In the genomic region with DNA sequence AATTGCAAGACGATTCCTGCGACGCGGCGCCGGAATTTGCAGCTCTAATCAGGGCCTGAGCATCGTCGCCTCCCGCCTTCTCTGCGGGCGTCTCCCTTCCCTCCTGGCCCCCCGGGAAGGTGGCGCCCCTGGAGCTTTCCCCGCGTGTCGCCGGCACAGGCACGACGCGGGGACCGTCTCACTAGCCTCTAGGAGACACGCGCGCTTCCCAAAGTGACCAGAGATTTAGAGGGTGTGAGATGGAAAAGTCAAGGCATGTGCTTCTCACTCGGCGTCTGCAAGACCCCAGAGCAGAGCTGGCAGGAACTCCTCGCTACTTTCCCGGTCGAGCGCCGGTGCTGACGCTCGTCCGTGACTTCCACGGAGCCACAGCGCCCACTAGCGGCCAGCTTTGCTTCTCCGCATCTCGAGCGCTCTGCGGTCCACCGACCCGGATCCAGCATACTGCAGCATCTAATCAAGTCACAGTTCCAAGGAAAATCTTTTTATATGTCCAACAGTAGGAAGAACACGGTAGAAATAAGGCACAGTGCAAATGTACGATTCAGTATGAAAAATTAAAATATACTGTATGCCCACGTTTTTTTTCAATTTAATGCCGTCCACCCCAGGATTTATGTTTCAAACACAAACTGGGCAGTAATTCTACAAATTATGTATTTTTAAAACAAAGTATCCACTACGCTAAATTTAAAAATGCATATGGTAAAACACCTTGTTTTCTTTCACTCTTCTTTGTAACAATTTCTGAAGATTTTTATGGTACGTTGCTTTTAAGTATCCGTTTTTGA, we compare ENCODE assay signal across 8 cellular contexts. TPM values are rescaled to one million over a fixed set of nuclear protein-coding genes. Genes with fewer than 3 reads are reported as not detected.
DNase-seq lines count a peak whose midpoint lies in the region; ATAC-seq, FAIRE-seq and TF ChIP-seq lines count a peak whose summit lies in the region.

No MANE protein-coding gene starts in this region.

- DNase-seq in D721Med (ENCODE audit: insufficient read length, low spot score) (peak; percentile 61), HuH-7.5 (ENCODE audit: low spot score) (peak; percentile 80), Peyer's patch (peak; percentile 84 to 96 (median 95)), fibroblast of gingiva (ENCODE audit: low read depth) (peak; percentile 70)
- DNase-seq in activated T-helper 1 cell treated with anti-CD3 and anti-CD28 coated beads, Interleukin-12 subunit alpha, Interleukin-12 subunit beta, Interleukin-2, Interleukin-4 antibody, amounts not matched to agents 30 ng/mL and 10 ng/mL and 1 ng/mL, durations not matched to agents 14 hours and 24 hours and 36 hours (ENCODE audit: low spot score), result peak; percentile 74
- DNase-seq in naive thymus-derived CD8-positive, alpha-beta T cell, result peak; percentile 67 to 95 (median 84)
- DNase-seq in stimulated activated naive B cell treated with anti-CD40 and anti-IgM and Interleukin-4, amounts not matched to agents 10 μg/mL and 1 μg/mL and 100 μg/mL, for 72 hours, result peak; percentile 60

- intact Hi-C loops in activated T-helper 1 cell treated with anti-CD3 and anti-CD28 coated beads, Interleukin-12 subunit alpha, Interleukin-12 subunit beta, Interleukin-2, Interleukin-4 antibody, amounts not matched to agents 30 ng/mL and 10 ng/mL and 1 ng/mL, durations not matched to agents 14 hours and 24 hours and 36 hours (cut with micrococcal nuclease), result loop anchor here (1.0 to 10.0 kb wide), 5 partner anchors 453 to 1764 kb away; no protein-coding TSS in a partner anchor

- POLR2A ChIA-PET in naive thymus-derived CD8-positive, alpha-beta T cell (lab: Charles Lee), result interaction anchor here (0.8 to 4.3 kb wide), 3 partner anchors 9 to 31 kb away, joined by 3 to 53 read pairs (median 3); partner anchors contain the start of gene ARGLU1

- H3K27ac ChIP-seq in Peyer's patch, result peak overlapping the region; percentile 13 to 89 (median 74)

- peak; percentile 34 for ATAC-seq in GM21423 (IDR thresholded peaks at IDR 0.05; ENCODE audit: unreplicated experiment)
- peak; percentile 44 to 58 for ATAC-seq in naive thymus-derived CD8-positive, alpha-beta T cell
- ATAC-seq in stimulated activated naive B cell treated with anti-CD40 and anti-IgM and Interleukin-4, amounts not matched to agents 10 μg/mL and 1 μg/mL and 100 μg/mL, for 72 hours (replicated peaks), result peak; percentile 53 to 57

- peak; percentile 11 for FAIRE-seq in D721Med (lab: Jason Lieb, UNC)

- peak overlapping the region; percentile 49 to 88 (median 72) for H3K4me3 ChIP-seq in Peyer's patch

- peak overlapping the region; percentile 93 for H3K4me3 Mint-ChIP-seq in activated T-helper 1 cell treated with anti-CD3 and anti-CD28 coated beads, Interleukin-12 subunit alpha, Interleukin-12 subunit beta, Interleukin-2, Interleukin-4 antibody, amounts not matched to agents 30 ng/mL and 10 ng/mL and 1 ng/mL, durations not matched to agents 14 hours and 24 hours and 36 hours
- peak overlapping the region; percentile 88 to 98 (median 94) for H3K4me3 Mint-ChIP-seq in naive thymus-derived CD8-positive, alpha-beta T cell
- H3K4me3 Mint-ChIP-seq in stimulated activated naive B cell treated with anti-CD40 and anti-IgM and Interleukin-4, amounts not matched to agents 10 μg/mL and 1 μg/mL and 100 μg/mL, for 72 hours, result peak overlapping the region; percentile 84 to 95

- TF ChIP-seq CTCF in D721Med (IDR thresholded peaks at IDR 0.05; ENCODE audit: insufficient read depth, missing control alignments) (peak; percentile 91), Peyer's patch (IDR thresholded peaks at IDR 0.05) (peak; percentile 81 to 99 (median 94))

- H3K27ac Mint-ChIP-seq in activated T-helper 1 cell treated with anti-CD3 and anti-CD28 coated beads, Interleukin-12 subunit alpha, Interleukin-12 subunit beta, Interleukin-2, Interleukin-4 antibody, amounts not matched to agents 30 ng/mL and 10 ng/mL and 1 ng/mL, durations not matched to agents 14 hours and 24 hours and 36 hours, result peak overlapping the region; percentile 84
- peak overlapping the region in 9 of 10 donors; percentile 12 to 92 (median 67) for H3K27ac Mint-ChIP-seq in naive thymus-derived CD8-positive, alpha-beta T cell
- peak overlapping the region; percentile 93 for H3K27ac Mint-ChIP-seq in stimulated activated naive B cell treated with anti-CD40 and anti-IgM and Interleukin-4, amounts not matched to agents 10 μg/mL and 1 μg/mL and 100 μg/mL, for 72 hours

- H3K36me3 ChIP-seq in Peyer's patch, result peaks cover 0 to 7% (median 0%) of the 10 kb centered on the region in 3 donors

- H3K4me1 Mint-ChIP-seq in activated T-helper 1 cell treated with anti-CD3 and anti-CD28 coated beads, Interleukin-12 subunit alpha, Interleukin-12 subunit beta, Interleukin-2, Interleukin-4 antibody, amounts not matched to agents 30 ng/mL and 10 ng/mL and 1 ng/mL, durations not matched to agents 14 hours and 24 hours and 36 hours (ENCODE audit: low read depth), result peaks cover 18% of the 10 kb centered on the region
- peaks cover 7 to 25% (median 16%) of the 10 kb centered on the region in 4 donors for H3K4me1 Mint-ChIP-seq in naive thymus-derived CD8-positive, alpha-beta T cell
- H3K4me1 Mint-ChIP-seq in stimulated activated naive B cell treated with anti-CD40 and anti-IgM and Interleukin-4, amounts not matched to agents 10 μg/mL and 1 μg/mL and 100 μg/mL, for 72 hours, result peaks cover 12 to 30% of the 10 kb centered on the region in 2 donors

- TF ChIP-seq POLR2A in Peyer's patch (IDR thresholded peaks at IDR 0.05), result no peak

- H3K36me3 Mint-ChIP-seq in activated T-helper 1 cell treated with anti-CD3 and anti-CD28 coated beads, Interleukin-12 subunit alpha, Interleukin-12 subunit beta, Interleukin-2, Interleukin-4 antibody, amounts not matched to agents 30 ng/mL and 10 ng/mL and 1 ng/mL, durations not matched to agents 14 hours and 24 hours and 36 hours (ENCODE audit: low read depth), result peaks cover 9% of the 10 kb centered on the region
- peaks cover 0 to 10% (median 0%) of the 10 kb centered on the region in 3 donors for H3K36me3 Mint-ChIP-seq in naive thymus-derived CD8-positive, alpha-beta T cell
- H3K36me3 Mint-ChIP-seq in stimulated activated naive B cell treated with anti-CD40 and anti-IgM and Interleukin-4, amounts not matched to agents 10 μg/mL and 1 μg/mL and 100 μg/mL, for 72 hours, result peaks cover 9 to 11% of the 10 kb centered on the region in 2 donors

- H3K27me3 ChIP-seq in Peyer's patch, result no peaks in the 10 kb centered on the region

- H3K9me3 ChIP-seq in Peyer's patch, result no peaks in the 10 kb centered on the region

- H3K4me1 ChIP-seq in Peyer's patch, result peaks cover 0 to 13% (median 10%) of the 10 kb centered on the region in 4 donors

- no peaks in the 10 kb centered on the region for H3K9me3 Mint-ChIP-seq in activated T-helper 1 cell treated with anti-CD3 and anti-CD28 coated beads, Interleukin-12 subunit alpha, Interleukin-12 subunit beta, Interleukin-2, Interleukin-4 antibody, amounts not matched to agents 30 ng/mL and 10 ng/mL and 1 ng/mL, durations not matched to agents 14 hours and 24 hours and 36 hours
- no peaks in the 10 kb centered on the region for H3K9me3 Mint-ChIP-seq in naive thymus-derived CD8-positive, alpha-beta T cell
- H3K9me3 Mint-ChIP-seq in stimulated activated naive B cell treated with anti-CD40 and anti-IgM and Interleukin-4, amounts not matched to agents 10 μg/mL and 1 μg/mL and 100 μg/mL, for 72 hours, result no peaks in the 10 kb centered on the region

- H3K27me3 Mint-ChIP-seq in activated T-helper 1 cell treated with anti-CD3 and anti-CD28 coated beads, Interleukin-12 subunit alpha, Interleukin-12 subunit beta, Interleukin-2, Interleukin-4 antibody, amounts not matched to agents 30 ng/mL and 10 ng/mL and 1 ng/mL, durations not matched to agents 14 hours and 24 hours and 36 hours (ENCODE audit: insufficient read depth), result peaks cover 32% of the 10 kb centered on the region
- peaks cover 18 to 27% (median 21%) of the 10 kb centered on the region in 5 donors for H3K27me3 Mint-ChIP-seq in naive thymus-derived CD8-positive, alpha-beta T cell
- H3K27me3 Mint-ChIP-seq in stimulated activated naive B cell treated with anti-CD40 and anti-IgM and Interleukin-4, amounts not matched to agents 10 μg/mL and 1 μg/mL and 100 μg/mL, for 72 hours, result peaks cover 18 to 22% of the 10 kb centered on the region in 2 donors

RNA-seq across cellular contexts. Expression of gene EFNB2, which starts 1.0 kb away (rescaled TPM):
- 10 to 100 TPM in 3 of 4 donors, 1 to 10 TPM in 1; 5.8 to 38.9 (median 30.2) TPM for total RNA-seq in Peyer's patch
- total RNA-seq in activated T-helper 1 cell treated with anti-CD3 and anti-CD28 coated beads, Interleukin-12 subunit alpha, Interleukin-12 subunit beta, Interleukin-2, Interleukin-4 antibody, amounts not matched to agents 30 ng/mL and 10 ng/mL and 1 ng/mL, durations not matched to agents 14 hours and 24 hours and 36 hours, result 0.44 and 0.51 TPM in 2 replicates
- under 1 TPM; 0.49 TPM for total RNA-seq in naive thymus-derived CD8-positive, alpha-beta T cell
- polyA plus RNA-seq in naive thymus-derived CD8-positive, alpha-beta T cell, result under 1 TPM in 1 of 3 donors, not detected in 2; 0.12 TPM

RNA-seq across cellular contexts. Expression of gene ARGLU1, which starts 31.5 kb away (rescaled TPM):
- 100 to 1,000 TPM in 3 of 4 donors, 10 to 100 TPM in 1; 95.4 to 233 (median 126) TPM for total RNA-seq in Peyer's patch
- 89.8 and 91.5 TPM in 2 replicates for total RNA-seq in activated T-helper 1 cell treated with anti-CD3 and anti-CD28 coated beads, Interleukin-12 subunit alpha, Interleukin-12 subunit beta, Interleukin-2, Interleukin-4 antibody, amounts not matched to agents 30 ng/mL and 10 ng/mL and 1 ng/mL, durations not matched to agents 14 hours and 24 hours and 36 hours
- total RNA-seq in naive thymus-derived CD8-positive, alpha-beta T cell, result 100 to 1,000 TPM; 281 to 294 TPM
- 10 to 100 TPM; 37.0 to 46.3 (median 40.3) TPM for polyA plus RNA-seq in naive thymus-derived CD8-positive, alpha-beta T cell

Comparison
In these comparisons a context has a peak if more than half of its experiments do, and no peak if none do; other contexts are left out.
1. Peak in every context shown above with its lines: DNase-seq, ATAC-seq, H3K4me3 ChIP-seq and H3K27ac ChIP-seq.